In the genomic region with DNA sequence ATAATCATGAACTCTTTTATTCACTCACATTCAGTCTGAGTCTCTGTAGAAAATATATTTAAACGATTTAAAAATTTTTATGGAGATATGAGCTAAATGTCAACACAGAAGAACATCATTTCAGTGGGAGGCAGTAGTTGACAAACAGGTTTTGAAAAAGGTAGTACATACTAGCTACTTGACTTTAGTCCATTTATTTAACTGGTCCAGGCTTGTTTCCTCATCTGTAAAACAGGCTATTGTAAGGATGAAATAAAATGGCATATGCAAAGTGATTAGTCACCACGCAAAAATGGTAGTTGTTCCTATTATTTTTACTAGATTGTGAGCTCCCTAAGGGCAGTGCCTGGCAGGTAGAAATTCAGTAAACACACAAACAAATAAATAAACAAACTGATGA, we compare ENCODE assay signal across 19 cellular contexts.
DNase-seq lines count a peak whose midpoint lies in the region; ATAC-seq, FAIRE-seq and TF ChIP-seq lines count a peak whose summit lies in the region.
"Had no signal": no experiment of that assay in that cellular context is flagged by ENCODE, and none has a peak within 500 bp of the region (broad histone marks: within the 10 kb centered on the region; RNA-seq: fewer than 3 reads in every experiment).

No MANE protein-coding gene starts in this region.

- H3K9me3 ChIP-seq in trophoblast cell (ENCODE audit: insufficient read depth, low read depth, low read length) = no peaks in the 10 kb centered on the region
- H3K9me3 ChIP-seq: heart left ventricle, pancreas, SJSA1 had no signal

- TF ChIP-seq CTCF in bronchial epithelial cell (IDR thresholded peaks at IDR 0.05; ENCODE audit: insufficient read depth, low read length, severe bottlenecking) = no peak

- peaks cover 2 to 6% of the 10 kb centered on the region in 2 experiments for H3K4me1 ChIP-seq in trophoblast cell (ENCODE audit: control insufficient read depth in 1 of 2, insufficient read depth in 2 of 2, low read length in 2 of 2)

- H3K4me3 ChIP-seq in bronchial epithelial cell (ENCODE audit: low read depth, low read length) = no peak overlapping the region
- no peak overlapping the region for H3K4me3 ChIP-seq in trophoblast cell (ENCODE audit: low read depth, low read length)
- H3K4me3 ChIP-seq: heart left ventricle, pancreas, SJSA1, skin epidermis had no signal

- no peak overlapping the region for H2AK5ac ChIP-seq in trophoblast cell (ENCODE audit: low read length)

- no peak overlapping the region for H3K23ac ChIP-seq in trophoblast cell (ENCODE audit: low read length)

- no peaks in the 10 kb centered on the region for H3K79me2 ChIP-seq in trophoblast cell (ENCODE audit: control insufficient read depth, insufficient read depth, low read length, poor library complexity)

- H3K4ac ChIP-seq in trophoblast cell (ENCODE audit: low read depth, low read length) = no peak overlapping the region

- peak; percentile 16 for DNase-seq in EL
- DNase-seq in NCI-H510A (lab: John Stamatoyannopoulos, UW) = peak; percentile 48
- DNase-seq in bronchial epithelial cell (ENCODE audit: low read depth) = peak; percentile 92
- DNase-seq in trophoblast cell = peak; percentile 10 to 63
- no peak for DNase-seq in NCI-H1436 treated with DMSO at 0.1 percent for 48 hours (lab: John Stamatoyannopoulos, UW)
- DNase-seq: activated CD8-positive, alpha-beta memory T cell treated with anti-CD3 and anti-CD28 coated beads for 24 hours; central memory CD4-positive, alpha-beta T cell; effector CD4-positive, alpha-beta T cell; NCI-H187 treated with DMSO at 0.1 percent for 48 hours had no signal

- no peak overlapping the region for H4K8ac ChIP-seq in trophoblast cell (ENCODE audit: low read depth, low read length)

- no peak overlapping the region for H4K91ac ChIP-seq in trophoblast cell (ENCODE audit: low read depth, low read length)

- H3K27me3 ChIP-seq in bronchial epithelial cell (ENCODE audit: control insufficient read depth, insufficient read depth, low read length) (no peaks in the 10 kb centered on the region), trophoblast cell (ENCODE audit: insufficient read depth, low read length) (no peaks in the 10 kb centered on the region)
- H3K27me3 ChIP-seq: heart left ventricle, pancreas, SJSA1 had no signal

- H3K18ac ChIP-seq in trophoblast cell (ENCODE audit: low read length) = no peak overlapping the region

- no peak overlapping the region for H2BK5ac ChIP-seq in trophoblast cell (ENCODE audit: low read depth, low read length, poor library complexity)

- no peak overlapping the region for H2BK120ac ChIP-seq in trophoblast cell (ENCODE audit: insufficient read depth, low read length, poor library complexity)

- no peak for ATAC-seq in GM19397 (IDR thresholded peaks at IDR 0.05; ENCODE audit: unreplicated experiment)
- ATAC-seq in GM19455 (IDR thresholded peaks at IDR 0.05; ENCODE audit: unreplicated experiment) = no peak
- ATAC-seq: activated CD4-positive, CD25-positive, alpha-beta regulatory T cell treated with anti-CD3 and anti-CD28 coated beads, Interleukin-2, amount 50 U/mL, for 24 hours; naive thymus-derived CD8-positive, alpha-beta T cell had no signal

- no peak overlapping the region for H2AFZ ChIP-seq in trophoblast cell (ENCODE audit: insufficient read depth, low read length, poor library complexity)

- H3K36me3 ChIP-seq in bronchial epithelial cell (ENCODE audit: control insufficient read depth, insufficient read depth, low read length) = peaks cover 2% of the 10 kb centered on the region
- H3K36me3 ChIP-seq in trophoblast cell (ENCODE audit: control insufficient read depth in 1 of 2, insufficient read depth in 2 of 2, low read length in 2 of 2) = no peaks in the 10 kb centered on the region
- H3K36me3 ChIP-seq: heart left ventricle, pancreas, SJSA1 had no signal

- no peak overlapping the region for H4K12ac ChIP-seq in trophoblast cell (ENCODE audit: low read depth, low read length)

- no CpG with 5 or more reads among the region's 2 CpGs for WGBS in trophoblast cell (ENCODE audit: extremely low coverage, insufficient coverage, insufficient read length)

- H3K79me1 ChIP-seq in trophoblast cell (ENCODE audit: low read length) = peaks cover 2% of the 10 kb centered on the region

- H3K27ac ChIP-seq in trophoblast cell (ENCODE audit: low read depth, low read length) = no peak overlapping the region
- H3K27ac ChIP-seq: heart left ventricle, pancreas, SJSA1 had no signal

- H3K4me2 ChIP-seq in trophoblast cell (ENCODE audit: low read length) = no peak overlapping the region

- H3K9ac ChIP-seq in trophoblast cell (ENCODE audit: low read length) = no peak overlapping the region

- FAIRE-seq in bronchial epithelial cell (lab: Jason Lieb, UNC) = no peak
- FAIRE-seq: H54, pancreas, urothelium cell line had no signal

- no peak overlapping the region for H2BK12ac ChIP-seq in trophoblast cell (ENCODE audit: low read length)

- no peak overlapping the region for H3K14ac ChIP-seq in trophoblast cell (ENCODE audit: low read length)
